ENCODE assay signal across 21 cellular contexts in the genomic region with DNA sequence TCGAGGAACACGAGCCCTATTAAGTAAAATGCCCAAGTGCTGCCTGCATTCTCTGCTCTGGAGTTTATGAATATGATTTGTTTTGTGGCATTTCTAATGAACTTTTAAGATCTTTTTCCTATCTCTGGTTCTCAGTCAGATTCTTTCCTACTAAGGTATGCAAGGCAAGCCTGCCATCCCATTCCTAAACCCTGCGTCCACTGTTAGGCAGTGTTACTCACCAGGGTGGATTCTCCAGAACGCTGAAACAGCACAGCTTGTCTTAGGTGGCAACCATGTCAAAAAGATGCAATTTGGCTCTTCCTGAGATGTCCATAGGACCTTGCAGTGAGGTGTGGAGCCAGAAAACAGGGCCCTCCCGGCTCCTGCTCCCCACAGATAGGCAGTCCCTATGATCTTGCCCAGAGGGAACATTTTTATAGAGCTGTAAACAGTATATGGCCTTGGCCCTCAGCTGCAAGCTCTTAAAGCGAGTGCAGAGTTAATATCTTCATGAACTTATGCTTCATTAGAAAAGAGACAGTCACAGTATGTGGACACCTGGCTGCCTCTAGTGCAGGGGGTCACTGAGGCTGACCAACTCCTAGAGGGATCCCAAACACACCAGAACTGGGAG.
DNase-seq lines count a peak whose midpoint lies in the region; ATAC-seq and TF ChIP-seq lines count a peak whose summit lies in the region.
"Had no signal": no experiment of that assay in that cellular context is flagged by ENCODE, and none has a peak within 500 bp of the region (broad histone marks: within the 10 kb centered on the region; RNA-seq: fewer than 3 reads in every experiment).

No MANE protein-coding gene starts in this region.

- peak overlapping the region; percentile 15 for H3K27ac Mint-ChIP-seq in neural progenitor cell
- H3K27ac Mint-ChIP-seq: activated CD8-positive, alpha-beta T cell treated with anti-CD3 and anti-CD28 coated beads for 36 hours had no signal

- peak overlapping the region; percentile 60 for H3K27ac ChIP-seq in RWPE1
- peak overlapping the region; percentile 58 to 79 for H3K27ac ChIP-seq in breast epithelium
- no peak overlapping the region for H3K27ac ChIP-seq in neural progenitor cell
- H3K27ac ChIP-seq: esophagus squamous epithelium had no signal

- H3K79me2 ChIP-seq in neural progenitor cell (ENCODE audit: low read depth): no peaks in the 10 kb centered on the region

- H3K4me1 ChIP-seq in breast epithelium: no peaks in the 10 kb centered on the region
- H3K4me1 ChIP-seq in neural progenitor cell: no peaks in the 10 kb centered on the region

- no peaks in the 10 kb centered on the region for H4K20me1 ChIP-seq in neural progenitor cell (ENCODE audit: low read depth)

- H3K27me3 ChIP-seq in breast epithelium: no peaks in the 10 kb centered on the region
- no peaks in the 10 kb centered on the region for H3K27me3 ChIP-seq in neural progenitor cell
- H3K27me3 ChIP-seq: esophagus squamous epithelium had no signal

- POLR2A ChIA-PET in RWPE1 (lab: Yijun Ruan, JAX; ENCODE audit: low non-redundant PET): no interaction called here

- H3K4me3 Mint-ChIP-seq in neural progenitor cell: no peak overlapping the region
- H3K4me3 Mint-ChIP-seq: activated CD8-positive, alpha-beta T cell treated with anti-CD3 and anti-CD28 coated beads for 36 hours had no signal

- H3K4me3 ChIP-seq in AG09309 (ENCODE audit: control insufficient read depth, low read depth, low read length) (no peak overlapping the region), breast epithelium (no peak overlapping the region), neural progenitor cell (no peak overlapping the region)
- H3K4me3 ChIP-seq: esophagus squamous epithelium had no signal

- TF ChIP-seq POLR2A in breast epithelium (IDR thresholded peaks at IDR 0.05): no peak

- ATAC-seq in HG02610 (IDR thresholded peaks at IDR 0.05; ENCODE audit: unreplicated experiment): no peak
- no peak for ATAC-seq in GM19328 (IDR thresholded peaks at IDR 0.05; ENCODE audit: unreplicated experiment)
- ATAC-seq: activated CD8-positive, alpha-beta T cell treated with anti-CD3 and anti-CD28 coated beads for 36 hours had no signal

- no peaks in the 10 kb centered on the region for H3K27me3 Mint-ChIP-seq in neural progenitor cell (ENCODE audit: insufficient read depth, low read depth)

- DNase-seq in AG09309 (ENCODE audit: low read depth) (peak; percentile 39), RWPE1 (ENCODE audit: low spot score) (no peak), breast epithelium (ENCODE audit: low spot score in 2 of 2) (no peak), neural progenitor cell (ENCODE audit: low spot score) (no peak), kidney glomerular epithelial cell (lab: John Stamatoyannopoulos, UW) (no peak), putamen (ENCODE audit: low spot score) (no peak)
- DNase-seq: ACHN; activated CD8-positive, alpha-beta T cell treated with anti-CD3 and anti-CD28 coated beads for 36 hours; activated gamma-delta T cell treated with Interleukin-2 at 50 U/mL for 16 hours; anterior cingulate cortex; effector CD8-positive, alpha-beta T cell; esophagus squamous epithelium; KBM-7; kidney; NCI-H187; NCI-H748 treated with DMSO at 0.1 percent for 48 hours; nucleus accumbens; substantia nigra; T1000 had no signal

- intact Hi-C loops in breast epithelium (cut with DNase I; ENCODE audit: low total_unique reads): no loop called here

- no peak overlapping the region for H3K4me2 ChIP-seq in neural progenitor cell

- H3K9me3 ChIP-seq in breast epithelium (no peaks in the 10 kb centered on the region), neural progenitor cell (ENCODE audit: low read depth) (no peaks in the 10 kb centered on the region)
- H3K9me3 ChIP-seq: esophagus squamous epithelium had no signal

- peaks cover 41% of the 10 kb centered on the region for H3K36me3 Mint-ChIP-seq in neural progenitor cell

- H3K4me1 Mint-ChIP-seq in neural progenitor cell: no peaks in the 10 kb centered on the region

- CTCF ChIA-PET in RWPE1 (lab: Yijun Ruan, JAX): no interaction called here

- no peaks in the 10 kb centered on the region for H3F3A ChIP-seq in neural progenitor cell (ENCODE audit: low read depth)

- H3K36me3 ChIP-seq in breast epithelium (no peaks in the 10 kb centered on the region), neural progenitor cell (peaks cover 4% of the 10 kb centered on the region)

- no peak overlapping the region for H3K9ac ChIP-seq in neural progenitor cell

- TF ChIP-seq CTCF in AG09309 (IDR thresholded peaks at IDR 0.05; ENCODE audit: control insufficient read depth, insufficient read depth, low read depth, low read length, missing control alignments): no peak
- TF ChIP-seq CTCF in RWPE1 (conservative IDR thresholded peaks at IDR 0.05; ENCODE audit: low read depth): no peak
- no peak for TF ChIP-seq CTCF in breast epithelium (IDR thresholded peaks at IDR 0.05)
- no peak for TF ChIP-seq CTCF in neural progenitor cell (IDR thresholded peaks at IDR 0.05)

- no peaks in the 10 kb centered on the region for H3K9me3 Mint-ChIP-seq in neural progenitor cell
- H3K9me3 Mint-ChIP-seq: activated CD8-positive, alpha-beta T cell treated with anti-CD3 and anti-CD28 coated beads for 36 hours had no signal

- no peak overlapping the region for H2AFZ ChIP-seq in neural progenitor cell (replicated peaks)
